8 cellular contexts compared by ENCODE assay signal in the genomic region with DNA sequence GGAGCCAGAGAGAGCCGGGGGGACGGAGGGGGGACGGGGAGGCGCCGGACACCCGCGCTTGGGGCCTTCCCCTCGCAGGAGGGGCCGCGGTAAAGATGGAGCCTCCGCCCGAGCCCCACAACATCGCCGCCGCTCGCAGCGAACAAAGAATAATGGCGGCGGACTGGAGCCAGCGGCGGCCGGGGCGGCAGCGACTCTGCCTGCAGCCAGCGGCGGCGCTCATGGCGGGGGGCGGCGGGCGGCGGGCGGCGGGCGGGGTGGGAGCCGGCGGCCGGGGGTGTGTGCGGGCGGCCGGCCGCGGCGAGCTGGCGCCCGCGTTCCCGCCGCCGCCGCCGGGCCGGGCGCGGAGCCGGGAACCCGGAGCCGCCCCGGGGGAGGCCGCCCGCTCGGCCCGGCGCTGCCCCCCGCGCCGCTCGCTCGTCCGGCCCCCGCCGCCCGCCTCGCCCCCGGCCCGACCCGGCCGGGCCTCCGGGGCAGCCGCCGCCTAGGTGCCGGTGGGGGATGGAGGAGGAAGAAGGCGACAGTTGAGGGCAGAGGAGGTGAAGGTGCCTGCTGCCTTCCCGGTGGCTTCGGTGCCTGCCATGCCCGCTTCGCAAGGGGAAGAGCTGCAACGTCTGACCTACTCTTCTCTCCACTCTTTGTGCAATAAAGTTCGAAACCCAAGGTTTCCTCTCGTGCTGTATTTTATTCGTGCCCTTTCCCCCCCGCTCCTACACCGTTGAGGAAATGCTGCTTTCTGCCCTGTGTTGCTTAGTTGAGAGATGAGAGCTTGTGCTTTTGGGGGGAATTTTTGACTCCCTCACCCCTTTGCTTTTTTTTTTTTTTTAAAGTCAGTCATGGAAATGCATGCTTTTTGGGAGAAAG. TPM values are rescaled to one million over a fixed set of nuclear protein-coding genes. Genes with fewer than 3 reads are reported as not detected.
DNase-seq lines count a peak whose midpoint lies in the region; ATAC-seq and TF ChIP-seq lines count a peak whose summit lies in the region.

No MANE protein-coding gene starts in this region.

- no peaks in the 10 kb centered on the region for H3K4me1 ChIP-seq in SJCRH30
- peaks cover 10 to 61% (median 51%) of the 10 kb centered on the region in 9 donors for H3K4me1 ChIP-seq in heart right ventricle

- H3K27ac ChIP-seq in SJCRH30 (peak overlapping the region; percentile 97), heart right ventricle (peak overlapping the region; percentile 96 to 100 (median 98))

- DNase-seq in 8988T = peak; percentile 15
- DNase-seq in HT-29 (ENCODE audit: low spot score) = peak; percentile 59
- peak; percentile 44 to 60 for DNase-seq in SJCRH30
- peak; percentile 37 for DNase-seq in activated naive CD4-positive, alpha-beta T cell treated with anti-CD3 and anti-CD28 coated beads, Interleukin-2, amount 50 U/mL, for 16 hours
- peak; percentile 43 to 51 for DNase-seq in heart right ventricle
- DNase-seq in pons (ENCODE audit: low spot score) = peak; percentile 68

- 1% methylated on average over 40 to 88 of the region's 93 CpGs for WGBS in heart right ventricle, 2 donors

- intact Hi-C loops in heart right ventricle (cut with DNase I) = loop anchor here in 6 of 10 donors (1.0 to 10.0 kb wide), 8 partner anchors 47 to 184 kb away; partner anchors contain the start of genes METTL21A (in 4 of the 6) and CCNYL1 (in 1 of the 6)

- ATAC-seq in GM18498 (IDR thresholded peaks at IDR 0.05; ENCODE audit: unreplicated experiment) (peak; percentile 11), heart right ventricle (no peak), HG03095 (IDR thresholded peaks at IDR 0.05; ENCODE audit: unreplicated experiment) (no peak)

- TF ChIP-seq CTCF in heart right ventricle (IDR thresholded peaks at IDR 0.05) = no peak

- H3K27me3 ChIP-seq in SJCRH30 (no peaks in the 10 kb centered on the region), heart right ventricle (no peaks in the 10 kb centered on the region)

- H3K9me3 ChIP-seq in SJCRH30 (replicated peaks) (no peaks in the 10 kb centered on the region), heart right ventricle (no peaks in the 10 kb centered on the region)

- no peaks in the 10 kb centered on the region for H3K36me3 ChIP-seq in SJCRH30
- H3K36me3 ChIP-seq in heart right ventricle = no peaks in the 10 kb centered on the region

- H3K4me3 ChIP-seq in SJCRH30 (peak overlapping the region; percentile 77), heart right ventricle (peak overlapping the region; percentile 50 to 98 (median 83))

RNA-seq across cellular contexts. Expression of gene CREB1, which starts 0.6 kb away (rescaled TPM):
- 23.8 and 31.8 TPM in 2 replicates for total RNA-seq in HT-29 (2014; rRNA removed; shearing (Covaris generic))
- total RNA-seq in SJCRH30 (2014; rRNA removed; shearing (Covaris generic)) = 37.5 and 37.9 TPM in 2 replicates
- total RNA-seq in heart right ventricle = 10 to 100 TPM; 36.8 to 62.2 (median 45.7) TPM
- 1 to 10 TPM; 4.6 to 5.5 TPM for polyA plus RNA-seq in heart right ventricle

Comparison
In these comparisons a context has a peak if more than half of its experiments do, and no peak if none do; other contexts are left out.
1. DNase-seq: peak in every context shown above with its lines; median percentile 68 in pons; 59 in HT-29; 52 in SJCRH30; 47 in heart right ventricle; 37 in activated naive CD4-positive, alpha-beta T cell treated with anti-CD3 and anti-CD28 coated beads, Interleukin-2, amount 50 U/mL, for 16 hours; 15 in 8988T.